Comparison of ENCODE assay signal across 17 cellular contexts in the genomic region with DNA sequence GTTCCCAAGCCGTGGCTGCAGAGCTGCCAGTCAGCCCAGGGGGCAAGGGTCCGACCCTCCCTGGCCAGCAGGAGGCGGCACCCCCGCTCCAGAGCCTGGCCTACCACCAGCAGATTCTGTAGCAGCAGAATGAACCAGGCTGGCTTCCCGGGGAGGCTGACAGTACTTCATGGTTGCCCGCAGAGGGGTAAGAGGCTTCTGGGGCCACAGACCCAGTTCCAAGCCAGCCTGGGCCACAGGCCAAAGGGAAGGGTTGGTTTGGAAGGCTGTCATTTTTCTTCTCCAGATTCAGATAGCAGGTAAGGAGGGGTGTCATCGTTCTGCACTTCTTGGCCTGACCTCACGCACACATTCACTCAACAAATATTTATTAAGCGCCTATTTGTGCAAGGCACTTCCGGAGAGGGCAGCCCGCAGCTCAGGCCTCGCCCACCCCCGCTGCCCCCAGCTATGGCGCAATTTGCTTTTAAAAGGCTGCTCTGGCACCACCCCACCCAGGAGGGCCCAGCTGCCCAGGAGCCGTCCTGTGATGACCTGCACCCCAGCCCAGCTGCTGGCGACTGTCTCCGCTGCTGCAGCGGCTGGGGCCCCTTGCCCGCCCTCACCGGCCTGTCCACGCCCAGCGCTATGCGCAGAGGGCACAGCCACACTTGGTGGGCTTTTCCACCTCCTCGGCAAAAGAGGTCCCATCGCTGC.
A peak's percentile ranks its signal among the peaks of the same experiment; 100 is the strongest.
DNase-seq lines count a peak whose midpoint lies in the region; ATAC-seq, FAIRE-seq and TF ChIP-seq lines count a peak whose summit lies in the region.
"Had no signal": no experiment of that assay in that cellular context is flagged by ENCODE, and none has a peak within 500 bp of the region (broad histone marks: within the 10 kb centered on the region; RNA-seq: fewer than 3 reads in every experiment).

No MANE protein-coding gene starts in this region.

- H3K36me3 Mint-ChIP-seq in GM23338 (ENCODE audit: low read depth) (no peaks in the 10 kb centered on the region), T-helper 17 cell (ENCODE audit: low read depth) (no peaks in the 10 kb centered on the region)
- H3K36me3 Mint-ChIP-seq: CD4-positive, CD25-positive, alpha-beta regulatory T cell had no signal

- no peaks in the 10 kb centered on the region for H3K23me2 ChIP-seq in H1 (ENCODE audit: low read depth, low read length)

- no peak overlapping the region for H3K14ac ChIP-seq in H1 (ENCODE audit: insufficient read length)

- H3K23ac ChIP-seq in H1 (ENCODE audit: insufficient read length): no peak overlapping the region

- no peak overlapping the region for H2BK20ac ChIP-seq in H1 (ENCODE audit: low read length)

- no peak for FAIRE-seq in H1 (lab: Jason Lieb, UNC)

- peak; percentile 42 to 62; a peak in 3 of 4 replicates for TF ChIP-seq RAD21 in H1 (IDR thresholded peaks at IDR 0.05 in 1 of 2, conservative IDR thresholded peaks at IDR 0.05 in 1 of 2; ENCODE audit: low read depth in 2 of 2, low read length in 2 of 2)

- CTCF ChIA-PET in H1 (lab: Charles Lee; ENCODE audit: partially characterized antibody): interaction anchor here (0.6 to 8.1 kb wide), 13 partner anchors 11 to 216 kb away, joined by 3 to 47 read pairs (median 3); no protein-coding TSS in a partner anchor

- H2BK12ac ChIP-seq in H1 (ENCODE audit: low read depth, low read length): no peak overlapping the region

- H3K4me1 Mint-ChIP-seq in GM23338 (peaks cover 3% of the 10 kb centered on the region), T-helper 17 cell (no peaks in the 10 kb centered on the region)
- H3K4me1 Mint-ChIP-seq: activated B cell treated with CpG ODN at 0.5 μM for 24 hours; CD4-positive, CD25-positive, alpha-beta regulatory T cell had no signal

- H2BK120ac ChIP-seq in H1 (replicated peaks; ENCODE audit: low read depth, low read length): no peak overlapping the region

- no peaks in the 10 kb centered on the region for H3K4me1 ChIP-seq in GM23338 (ENCODE audit: insufficient read depth)
- H3K4me1 ChIP-seq in H1 (replicated peaks in 1 of 4; ENCODE audit: control insufficient read depth in 3 of 4, insufficient read depth in 4 of 4, low read length in 3 of 4): no peaks in the 10 kb centered on the region
- H3K4me1 ChIP-seq in osteoblast (ENCODE audit: insufficient read depth, low read length): peaks cover 22% of the 10 kb centered on the region

- H3K9me3 Mint-ChIP-seq in GM23338: no peaks in the 10 kb centered on the region; the same call in 2 of the 3 replicates
- H3K9me3 Mint-ChIP-seq: activated B cell treated with CpG ODN at 0.5 μM for 24 hours had no signal

- H3K4me3 Mint-ChIP-seq in GM23338: no peak overlapping the region
- no peak overlapping the region for H3K4me3 Mint-ChIP-seq in T-helper 17 cell
- H3K4me3 Mint-ChIP-seq: activated B cell treated with CpG ODN at 0.5 μM for 24 hours; CD4-positive, CD25-positive, alpha-beta regulatory T cell had no signal

- H2BK5ac ChIP-seq in H1 (ENCODE audit: low read depth, low read length): no peak overlapping the region

- H3F3A ChIP-seq in GM23338 (replicated peaks; ENCODE audit: low read depth): no peaks in the 10 kb centered on the region

- H3K4me2 ChIP-seq in GM23338 (no peak overlapping the region), H1 (ENCODE audit: insufficient read depth in 1 of 2, low read depth in 2 of 2, low read length in 2 of 2) (no peak overlapping the region), osteoblast (ENCODE audit: insufficient read depth, low read length) (no peak overlapping the region)
- H3K4me2 ChIP-seq: PC-9 had no signal

- no peak for TF ChIP-seq POLR2A in H1 (IDR thresholded peaks at IDR 0.05; ENCODE audit: control extremely low read depth in 1 of 2, low read depth in 2 of 2, low read length in 2 of 2)

- H2BK15ac ChIP-seq in H1 (ENCODE audit: low read length): no peak overlapping the region

- POLR2A ChIA-PET in H1 (lab: Charles Lee; ENCODE audit: partially characterized antibody): interaction anchor here (2.0 kb wide), 1 partner anchor 12 kb away, joined by 6 read pairs; no protein-coding TSS in a partner anchor

- H3K9me3 ChIP-seq in MG63: no peaks in the 10 kb centered on the region
- H3K9me3 ChIP-seq in H1 (ENCODE audit: insufficient read depth in 2 of 2, low read depth in 1 of 2, low read length in 1 of 2): no peaks in the 10 kb centered on the region
- no peaks in the 10 kb centered on the region for H3K9me3 ChIP-seq in osteoblast (ENCODE audit: low read depth, low read length)
- no peaks in the 10 kb centered on the region for H3K9me3 ChIP-seq in T-helper 17 cell (ENCODE audit: control insufficient read depth, low read length, poor library complexity, severe bottlenecking)
- H3K9me3 ChIP-seq: left ventricle myocardium inferior had no signal

- H2AFZ ChIP-seq in GM23338 (no peak overlapping the region), H1 (ENCODE audit: low read length) (no peak overlapping the region), osteoblast (ENCODE audit: low read length) (no peak overlapping the region)
- H2AFZ ChIP-seq: PC-9 had no signal

- H4K5ac ChIP-seq in H1 (ENCODE audit: insufficient read length, low read depth, low read length): no peak overlapping the region

- H3K27ac Mint-ChIP-seq in GM23338: no peak overlapping the region
- no peak overlapping the region for H3K27ac Mint-ChIP-seq in T-helper 17 cell
- H3K27ac Mint-ChIP-seq: activated B cell treated with CpG ODN at 0.5 μM for 24 hours; CD4-positive, CD25-positive, alpha-beta regulatory T cell had no signal

- TF ChIP-seq CTCF in GM23338 (conservative IDR thresholded peaks at IDR 0.05; ENCODE audit: low read depth in 2 of 2) (peak; percentile 54 to 70), H1 (IDR thresholded peaks at IDR 0.05; ENCODE audit: control extremely low read depth in 1 of 3, insufficient read depth in 1 of 3, low read depth in 1 of 3, low read length in 3 of 3) (peak; percentile 57 to 65 (median 62)), osteoblast (IDR thresholded peaks at IDR 0.05; ENCODE audit: extremely low read depth, low read depth, low read length) (no peak)

- H3K9ac ChIP-seq in H1 (replicated peaks in 1 of 4; ENCODE audit: extremely low read depth in 1 of 4, low read depth in 3 of 4, low read length in 3 of 4): no peak overlapping the region

- H3K27me3 Mint-ChIP-seq in GM23338 (ENCODE audit: insufficient read depth, low read depth, poor library complexity) (peaks cover 2% of the 10 kb centered on the region), T-helper 17 cell (peaks cover 4% of the 10 kb centered on the region)
- H3K27me3 Mint-ChIP-seq: activated B cell treated with CpG ODN at 0.5 μM for 24 hours; CD4-positive, CD25-positive, alpha-beta regulatory T cell had no signal

- H4K20me1 ChIP-seq in GM23338 (replicated peaks; ENCODE audit: insufficient read depth) (no peaks in the 10 kb centered on the region), H1 (replicated peaks in 1 of 2; ENCODE audit: control insufficient read depth in 1 of 2, insufficient read depth in 2 of 2, low read length in 2 of 2) (no peaks in the 10 kb centered on the region), osteoblast (ENCODE audit: insufficient read depth, low read length) (no peaks in the 10 kb centered on the region)

- H3K79me2 ChIP-seq in GM23338 (replicated peaks; ENCODE audit: insufficient read depth) (no peaks in the 10 kb centered on the region), H1 (ENCODE audit: control insufficient read depth in 1 of 2, insufficient read depth in 2 of 2, low read length in 2 of 2) (no peaks in the 10 kb centered on the region), osteoblast (ENCODE audit: insufficient read depth, low read length) (no peaks in the 10 kb centered on the region)

- TF ChIP-seq EP300 in H1 (IDR thresholded peaks at IDR 0.05; ENCODE audit: borderline replicate concordance in 1 of 2, low read depth in 2 of 2, low read length in 2 of 2): no peak

- H3K27ac ChIP-seq in GM23338 (ENCODE audit: low read depth) (no peak overlapping the region), H1 (ENCODE audit: low read depth, low read length) (no peak overlapping the region), osteoblast (ENCODE audit: low read depth, low read length) (no peak overlapping the region)
- H3K27ac ChIP-seq: left ventricle myocardium inferior, PC-9 had no signal

- peak; percentile 46 for DNase-seq in GM23338 (ENCODE audit: low spot score)
- DNase-seq in MG63: peak; percentile 82
- DNase-seq in H1 (ENCODE audit: low read depth in 1 of 2, low spot score in 2 of 2): no peak
- peak; percentile 17 for DNase-seq in osteoblast (ENCODE audit: insufficient read length, low spot score, missing footprints)
- DNase-seq in SKM-1 treated with dmso at 0.1 percent for 144 hours (lab: John Stamatoyannopoulos, UW; ENCODE audit: unreplicated experiment): no peak
- no peak for DNase-seq in T-helper 17 cell
- DNase-seq: activated B cell treated with CpG ODN at 0.5 μM for 24 hours; activated CD8-positive, alpha-beta memory T cell treated with anti-CD3 and anti-CD28 coated beads for 24 hours; activated gamma-delta T cell treated with Interleukin-2 at 50 U/mL for 16 hours; CD4-positive, CD25-positive, alpha-beta regulatory T cell; hippocampal formation; left ventricle myocardium inferior; NCI-H1105; PC-9; stimulated activated CD4-positive, alpha-beta T cell treated with anti-CD3 and anti-CD28 coated beads, Interleukin-15, amount 100 ng/mL, for 24 hours; SW 1271 had no signal

- H3K9me2 ChIP-seq in GM23338 (ENCODE audit: insufficient read depth): no peaks in the 10 kb centered on the region

- H4K8ac ChIP-seq in H1 (ENCODE audit: extremely low read depth, insufficient read depth, low read length): no peak overlapping the region

- H3K56ac ChIP-seq in H1 (replicated peaks; ENCODE audit: insufficient read length, low read depth, low read length): no peak overlapping the region

- no peaks in the 10 kb centered on the region for H3K79me1 ChIP-seq in H1 (ENCODE audit: low read depth, low read length)

- no peaks in the 10 kb centered on the region for H3K36me3 ChIP-seq in GM23338 (ENCODE audit: insufficient read depth)
- H3K36me3 ChIP-seq in MG63: no peaks in the 10 kb centered on the region
- no peaks in the 10 kb centered on the region for H3K36me3 ChIP-seq in H1 (ENCODE audit: control insufficient read depth in 2 of 4, insufficient read depth in 4 of 4, low read length in 3 of 4)
- no peaks in the 10 kb centered on the region for H3K36me3 ChIP-seq in osteoblast (ENCODE audit: insufficient read depth, low read length)
- H3K36me3 ChIP-seq: left ventricle myocardium inferior had no signal

- no peak overlapping the region for H4K91ac ChIP-seq in H1 (replicated peaks; ENCODE audit: insufficient read length, low read length)

- H3K4me3 ChIP-seq in GM23338: no peak overlapping the region
- no peak overlapping the region for H3K4me3 ChIP-seq in MG63
- no peak overlapping the region for H3K4me3 ChIP-seq in H1 (ENCODE audit: extremely low read depth in 1 of 4, insufficient read depth in 2 of 4, low read depth in 3 of 4, low read length in 4 of 4)
- no peak overlapping the region for H3K4me3 ChIP-seq in osteoblast (ENCODE audit: insufficient read depth, low read length)
- H3K4me3 ChIP-seq: left ventricle myocardium inferior, PC-9 had no signal

- H2AK5ac ChIP-seq in H1 (ENCODE audit: low read depth, low read length): no peak overlapping the region

- ATAC-seq in GM23338 (peak; percentile 79), GM21381 (IDR thresholded peaks at IDR 0.05; ENCODE audit: unreplicated experiment) (no peak), T-helper 17 cell (no peak)

- no peak overlapping the region for H3K18ac ChIP-seq in H1 (ENCODE audit: extremely low read depth, low read length)

- H3K27me3 ChIP-seq in GM23338 (ENCODE audit: insufficient read depth) (no peaks in the 10 kb centered on the region), MG63 (no peaks in the 10 kb centered on the region), H1 (replicated peaks in 1 of 4; ENCODE audit: control insufficient read depth in 3 of 4, extremely low read depth in 1 of 4, insufficient read depth in 3 of 4, low read length in 3 of 4) (no peaks in the 10 kb centered on the region), osteoblast (ENCODE audit: insufficient read depth, low read length) (no peaks in the 10 kb centered on the region)

- H3K4ac ChIP-seq in H1 (replicated peaks; ENCODE audit: insufficient read length, low read depth, low read length): no peak overlapping the region

- WGBS in H1 (ENCODE audit: extremely low coverage in 1 of 2, insufficient coverage in 1 of 2, insufficient read length in 1 of 2, insufficient replicate concordance in 2 of 2, low coverage in 1 of 2, low lambda C conversion rate in 2 of 2, missing lambda C conversion rate in 1 of 2), 2 experiments: 91% methylated on average over 25 of the region's 25 CpGs; no CpG with 5 or more reads in 1 of the 2 experiments

Comparison
In these comparisons a context has a peak if more than half of its experiments do, and no peak if none do; other contexts are left out.
1. DNase-seq: peak in GM23338 (single experiment), MG63 (single experiment) and osteoblast (single experiment); none in H1 (0 of 2), SKM-1 treated with dmso at 0.1 percent for 144 hours (single experiment) and T-helper 17 cell (0 of 3).